Comparison of ENCODE assay signal across 14 cellular contexts in the genomic region with DNA sequence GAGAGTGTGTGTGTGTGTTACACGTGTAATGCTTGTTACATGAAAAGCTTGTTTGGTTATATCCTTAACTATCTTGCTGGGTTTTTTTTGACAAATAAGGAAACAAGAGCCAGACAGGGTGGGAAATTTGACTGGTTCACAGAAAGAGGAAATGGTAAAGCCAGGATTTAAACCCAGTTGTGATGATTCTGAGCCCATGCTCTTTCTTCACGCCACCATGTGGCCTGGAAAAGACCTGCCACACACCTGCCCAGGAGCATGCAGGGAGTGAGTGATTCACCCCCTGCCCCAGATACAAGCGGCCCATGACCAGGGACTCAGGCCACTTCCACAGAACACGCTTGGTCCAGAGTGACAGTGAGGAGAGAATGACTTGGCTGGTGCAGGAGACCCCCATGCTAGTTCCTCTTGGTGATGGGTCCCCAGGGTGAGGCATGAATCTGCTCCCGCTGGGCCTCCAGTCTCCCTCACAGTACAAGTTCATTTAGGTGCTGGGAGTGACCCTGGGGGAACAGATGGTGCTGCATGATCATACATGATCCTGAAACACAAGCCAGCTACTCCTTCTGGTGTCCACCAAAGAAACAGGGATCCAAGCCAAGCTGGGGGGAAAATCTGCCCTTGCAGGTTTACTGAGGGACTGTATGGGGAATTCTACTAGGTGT. TPM values are rescaled to one million over a fixed set of nuclear protein-coding genes. Genes with fewer than 3 reads are reported as not detected.
A peak's percentile ranks its signal among the peaks of the same experiment; 100 is the strongest.
DNase-seq lines count a peak whose midpoint lies in the region; ATAC-seq, FAIRE-seq and TF ChIP-seq lines count a peak whose summit lies in the region.
"Had no signal": no experiment of that assay in that cellular context is flagged by ENCODE, and none has a peak within 500 bp of the region (broad histone marks: within the 10 kb centered on the region; RNA-seq: fewer than 3 reads in every experiment).

No MANE protein-coding gene starts in this region.

- POLR2A ChIA-PET in HepG2 (lab: Yijun Ruan, JAX): no interaction called here

- H3K9ac ChIP-seq in HepG2 (ENCODE audit: insufficient read depth, low read depth, low read length): no peak overlapping the region

- H3K4me2 ChIP-seq in HepG2 (ENCODE audit: low read depth, low read length): no peak overlapping the region

- no peak overlapping the region for H2AFZ ChIP-seq in HepG2 (ENCODE audit: low read length)

- TF ChIP-seq RAD21 in HepG2 (CRISPR knock-in tag; IDR thresholded peaks at IDR 0.05): no peak

- DNase-seq in DMS 273 (lab: John Stamatoyannopoulos, UW; ENCODE audit: unreplicated experiment) (peak; percentile 90), H7 (peak; percentile 60), SKM-1 (lab: John Stamatoyannopoulos, UW; ENCODE audit: unreplicated experiment) (peak; percentile 42), HepG2 (ENCODE audit: low spot score) (peak; percentile 20), NCI-H1048 (lab: John Stamatoyannopoulos, UW) (no peak), GOT3 (lab: John Stamatoyannopoulos, UW) (no peak)
- no peak for DNase-seq in stimulated activated CD4-positive, alpha-beta T cell treated with anti-CD3 and anti-CD28 coated beads, Interleukin-2, amount 100 ng/mL, for 48 hours
- DNase-seq: KG1, substantia nigra, T-cell had no signal

- no peaks in the 10 kb centered on the region for H3K9me3 ChIP-seq in HepG2 (ENCODE audit: low read length)
- H3K9me3 ChIP-seq: Caco-2 had no signal

- H3K36me3 ChIP-seq in H7 (replicated peaks; ENCODE audit: control insufficient read depth, insufficient read depth, low read length) (no peaks in the 10 kb centered on the region), HepG2 (replicated peaks in 1 of 2; ENCODE audit: control insufficient read depth in 1 of 2, insufficient read depth in 2 of 2, low read length in 2 of 2) (no peaks in the 10 kb centered on the region)

- no peaks in the 10 kb centered on the region for H3K4me1 ChIP-seq in HepG2 (ENCODE audit: insufficient read depth, low read length)
- H3K4me1 ChIP-seq: Caco-2 had no signal

- H4K20me1 ChIP-seq in HepG2 (ENCODE audit: insufficient read depth, low read length): no peaks in the 10 kb centered on the region

- H3K27me3 ChIP-seq in H7 (ENCODE audit: control insufficient read depth, insufficient read depth, low read length) (no peaks in the 10 kb centered on the region), HepG2 (ENCODE audit: control insufficient read depth in 1 of 2, insufficient read depth in 2 of 2, low read length in 2 of 2) (peaks cover 0 to 48% of the 10 kb centered on the region in 2 experiments; a peak in 3 of 5 replicates)

- H3K27ac ChIP-seq in HepG2 (ENCODE audit: extremely low read length, insufficient read depth, low read length): no peak overlapping the region

- BruUV-seq in HepG2 (replicated peaks; lab: Mats Ljungman, UMichigan): no TSS peak

- CTCF ChIA-PET in HepG2 (lab: Yijun Ruan, JAX; ENCODE audit: low intra/inter-chr PET ratio, low total read pairs): interaction anchor here (1.6 kb wide), 1 partner anchor 117 kb away, joined by 12 read pairs; no protein-coding TSS in a partner anchor

- no peaks in the 10 kb centered on the region for H3K79me2 ChIP-seq in HepG2 (ENCODE audit: insufficient read depth, low read length)

- TF ChIP-seq EP300 in HepG2 (IDR thresholded peaks at IDR 0.05; ENCODE audit: low read depth in 2 of 2, low read length in 2 of 2): no peak
- TF ChIP-seq EP300 in HepG2 (CRISPR knock-in tag; IDR thresholded peaks at IDR 0.05; ENCODE audit: borderline replicate concordance): no peak

- H3K4me3 ChIP-seq in H7 (ENCODE audit: insufficient read depth, low read depth, low read length): no peak overlapping the region
- no peak overlapping the region for H3K4me3 ChIP-seq in HepG2 (replicated peaks in 1 of 3; ENCODE audit: insufficient read depth in 1 of 3, low read depth in 2 of 3, low read length in 3 of 3)

- TF ChIP-seq POLR2A in HepG2 (IDR thresholded peaks at IDR 0.05; ENCODE audit: insufficient read depth in 1 of 2, low read depth in 2 of 2, low read length in 2 of 2): no peak

- intact Hi-C loops in HepG2 (cut with micrococcal nuclease; ENCODE audit: unreplicated experiment): no loop called here

- TF ChIP-seq CTCF in HepG2 (CRISPR knock-in tag; IDR thresholded peaks at IDR 0.05): peak; percentile 54

- ATAC-seq in HepG2 (peak; percentile 81), HG02938 (IDR thresholded peaks at IDR 0.05; ENCODE audit: unreplicated experiment) (no peak)
- ATAC-seq: T-cell had no signal

- peak; percentile 15 for FAIRE-seq in HepG2 (lab: Jason Lieb, UNC)
- FAIRE-seq: endothelial cell of umbilical vein, islet of Langerhans had no signal

- in situ Hi-C loops in HepG2 (cut with HindIII; ENCODE audit: extremely low pct_ligation_motif_present, low pct_unique_long_range_greater_than_20kb): no loop called here

- WGBS in HepG2 (ENCODE audit: low lambda C conversion rate): 45% methylated on average over 2 of the region's 5 CpGs

TF ChIP-seq in HepG2, 621 proteins besides CTCF, POLR2A, EP300 and RAD21 (continues in another document):
- TF ChIP-seq, protein P1, sequence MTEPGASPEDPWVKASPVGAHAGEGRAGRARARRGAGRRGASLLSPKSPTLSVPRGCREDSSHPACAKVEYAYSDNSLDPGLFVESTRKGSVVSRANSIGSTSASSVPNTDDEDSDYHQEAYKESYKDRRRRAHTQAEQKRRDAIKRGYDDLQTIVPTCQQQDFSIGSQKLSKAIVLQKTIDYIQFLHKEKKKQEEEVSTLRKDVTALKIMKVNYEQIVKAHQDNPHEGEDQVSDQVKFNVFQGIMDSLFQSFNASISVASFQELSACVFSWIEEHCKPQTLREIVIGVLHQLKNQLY (CRISPR knock-in tag; IDR thresholded peaks at IDR 0.05): peak; percentile 26; the same call in 1 of the 2 replicates
- TF ChIP-seq, protein P2, sequence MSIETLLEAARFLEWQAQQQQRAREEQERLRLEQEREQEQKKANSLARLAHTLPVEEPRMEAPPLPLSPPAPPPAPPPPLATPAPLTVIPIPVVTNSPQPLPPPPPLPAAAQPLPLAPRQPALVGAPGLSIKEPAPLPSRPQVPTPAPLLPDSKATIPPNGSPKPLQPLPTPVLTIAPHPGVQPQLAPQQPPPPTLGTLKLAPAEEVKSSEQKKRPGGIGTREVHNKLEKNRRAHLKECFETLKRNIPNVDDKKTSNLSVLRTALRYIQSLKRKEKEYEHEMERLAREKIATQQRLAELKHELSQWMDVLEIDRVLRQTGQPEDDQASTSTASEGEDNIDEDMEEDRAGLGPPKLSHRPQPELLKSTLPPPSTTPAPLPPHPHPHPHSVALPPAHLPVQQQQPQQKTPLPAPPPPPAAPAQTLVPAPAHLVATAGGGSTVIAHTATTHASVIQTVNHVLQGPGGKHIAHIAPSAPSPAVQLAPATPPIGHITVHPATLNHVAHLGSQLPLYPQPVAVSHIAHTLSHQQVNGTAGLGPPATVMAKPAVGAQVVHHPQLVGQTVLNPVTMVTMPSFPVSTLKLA (IDR thresholded peaks at IDR 0.05): peak; percentile 78

RNA-seq across cellular contexts. Expression of a gene that starts 21.0 kb away (rescaled TPM):
- total RNA-seq in H7 (2014; rRNA removed; shearing (Covaris generic)): 0.73 and 0.74 TPM in 2 replicates
- 0.14 and 0.22 TPM in 2 replicates for total RNA-seq in HepG2 (2016; rRNA removed; fragmentation: Illumina TruSeq; extraction: Trizol)
- total RNA-seq in HepG2 (2016; cell fraction: cytosol; rRNA removed; fragmentation: Illumina TruSeq; extraction: Trizol; ENCODE audit: low read depth): 0.18 and 0.20 TPM in 2 replicates
- 0.15 TPM in 2 replicates for total RNA-seq in HepG2 (2016; cell fraction: insoluble cytoplasmic fraction; rRNA removed; fragmentation: Illumina TruSeq; extraction: Trizol)
- 0.09 and 0.10 TPM in 2 replicates for total RNA-seq in HepG2 (2016; cell fraction: membrane; rRNA removed; fragmentation: Illumina TruSeq; extraction: Trizol)
- not detected in 2 replicates for total RNA-seq in HepG2 (2016; cell fraction: nucleus; rRNA removed; fragmentation: Illumina TruSeq; extraction: Trizol)
- 0.34 and 0.50 TPM in 2 replicates for polyA plus RNA-seq in HepG2 (2011; rRNA removed)
- polyA plus RNA-seq in HepG2 (2011; cell fraction: cytosol; rRNA removed): 0.42 and 1.0 TPM in 2 replicates
- 0.10 and 0.28 TPM in 2 replicates for polyA plus RNA-seq in HepG2 (2011; cell fraction: nucleus; rRNA removed)
- 1.0 and 1.3 TPM in 2 replicates for polyA plus RNA-seq in HepG2 (2012)
- polyA plus RNA-seq in HepG2 (2016; cell fraction: cytosol; fragmentation: Illumina TruSeq; extraction: Trizol; ENCODE audit: low read depth): 0.35 and 0.40 TPM in 2 replicates
- polyA plus RNA-seq in HepG2 (2016; cell fraction: insoluble cytoplasmic fraction; fragmentation: Illumina TruSeq; extraction: Trizol; ENCODE audit: low read depth): 0.53 and 0.80 TPM in 2 replicates
- 0.42 and 0.56 TPM in 2 replicates for polyA plus RNA-seq in HepG2 (2016; cell fraction: membrane; fragmentation: Illumina TruSeq; extraction: Trizol; ENCODE audit: low read depth)
- 0.33 and 0.45 TPM in 2 replicates for polyA plus RNA-seq in HepG2 (2016; cell fraction: nucleus; fragmentation: Illumina TruSeq; extraction: Trizol; ENCODE audit: insufficient read depth, low read depth)
- polyA minus RNA-seq in HepG2 (2011; rRNA and poly(A)+ RNA removed; ENCODE audit: low replicate concordance): 0.14 and 0.80 TPM in 2 replicates
- polyA minus RNA-seq in HepG2 (2011; cell fraction: cytosol; rRNA and poly(A)+ RNA removed): 0.26 and 0.30 TPM in 2 replicates
- polyA minus RNA-seq in HepG2 (2011; cell fraction: nucleus; rRNA and poly(A)+ RNA removed): 0.12 and 0.13 TPM in 2 replicates

RNA-seq across cellular contexts. Expression of a gene that starts 45.9 kb away (rescaled TPM):
- 7.5 and 9.0 TPM in 2 replicates for total RNA-seq in H7 (2014; rRNA removed; shearing (Covaris generic))
- 3.1 and 3.9 TPM in 2 replicates for total RNA-seq in HepG2 (2016; rRNA removed; fragmentation: Illumina TruSeq; extraction: Trizol)
- total RNA-seq in HepG2 (2016; cell fraction: cytosol; rRNA removed; fragmentation: Illumina TruSeq; extraction: Trizol; ENCODE audit: low read depth): 0.62 and 0.81 TPM in 2 replicates
- 3.5 and 3.6 TPM in 2 replicates for total RNA-seq in HepG2 (2016; cell fraction: insoluble cytoplasmic fraction; rRNA removed; fragmentation: Illumina TruSeq; extraction: Trizol)
- 3.7 and 4.0 TPM in 2 replicates for total RNA-seq in HepG2 (2016; cell fraction: membrane; rRNA removed; fragmentation: Illumina TruSeq; extraction: Trizol)
- 2.4 and 2.5 TPM in 2 replicates for total RNA-seq in HepG2 (2016; cell fraction: nucleus; rRNA removed; fragmentation: Illumina TruSeq; extraction: Trizol)
- 7.7 and 7.9 TPM in 2 replicates for polyA plus RNA-seq in HepG2 (2011; rRNA removed)
- 6.1 and 7.9 TPM in 2 replicates for polyA plus RNA-seq in HepG2 (2011; cell fraction: cytosol; rRNA removed)
- 5.9 and 9.2 TPM in 2 replicates for polyA plus RNA-seq in HepG2 (2011; cell fraction: nucleus; rRNA removed)
- polyA plus RNA-seq in HepG2 (2012): 3.8 and 4.0 TPM in 2 replicates
- polyA plus RNA-seq in HepG2 (2016; cell fraction: cytosol; fragmentation: Illumina TruSeq; extraction: Trizol; ENCODE audit: low read depth): 0.43 and 0.45 TPM in 2 replicates
- polyA plus RNA-seq in HepG2 (2016; cell fraction: insoluble cytoplasmic fraction; fragmentation: Illumina TruSeq; extraction: Trizol; ENCODE audit: low read depth): 5.1 and 5.5 TPM in 2 replicates
- polyA plus RNA-seq in HepG2 (2016; cell fraction: membrane; fragmentation: Illumina TruSeq; extraction: Trizol; ENCODE audit: low read depth): 2.8 and 3.1 TPM in 2 replicates
- 4.3 and 4.9 TPM in 2 replicates for polyA plus RNA-seq in HepG2 (2016; cell fraction: nucleus; fragmentation: Illumina TruSeq; extraction: Trizol; ENCODE audit: insufficient read depth, low read depth)
- 4.8 and 18.6 TPM in 2 replicates for polyA minus RNA-seq in HepG2 (2011; rRNA and poly(A)+ RNA removed; ENCODE audit: low replicate concordance)
- polyA minus RNA-seq in HepG2 (2011; cell fraction: cytosol; rRNA and poly(A)+ RNA removed): 7.8 and 8.3 TPM in 2 replicates
- polyA minus RNA-seq in HepG2 (2011; cell fraction: nucleus; rRNA and poly(A)+ RNA removed): 3.5 and 3.6 TPM in 2 replicates

Comparison
In these comparisons a context has a peak if more than half of its experiments do, and no peak if none do; other contexts are left out.
1. DNase-seq: peak in DMS 273 (single experiment), H7 (single experiment), SKM-1 (single experiment) and HepG2 (single experiment); none in NCI-H1048 (single experiment), stimulated activated CD4-positive, alpha-beta T cell treated with anti-CD3 and anti-CD28 coated beads, Interleukin-2, amount 100 ng/mL, for 48 hours (0 of 2) and GOT3 (single experiment).